Comparison of ENCODE assay signal across 8 cellular contexts in genomic region chr11:123132034-123132766, GRCh38.
DNase-seq lines count a peak whose midpoint lies in the region; ATAC-seq, FAIRE-seq and TF ChIP-seq lines count a peak whose summit lies in the region.
"Not testable (repeated sequence)": the region's sequence is repeated elsewhere in the genome, so short reads cannot be mapped to it uniquely, and the experiment has no call there.

No MANE protein-coding gene starts in this region.

- H3K9me3 ChIP-seq in PC-3 (ENCODE audit: low read length); ascending aorta; endothelial cell of umbilical vein (replicated peaks; ENCODE audit: control insufficient read depth, insufficient read depth, low read length); heart left ventricle; smooth muscle cell (replicated peaks; ENCODE audit: low read depth); aorta (ENCODE audit: control insufficient read depth, low read length): not testable (repeated sequence)

- H3K4me1 ChIP-seq in PC-3 (ENCODE audit: insufficient read depth, low read length); endothelial cell of umbilical vein (ENCODE audit: control insufficient read depth, extremely low read depth, insufficient read depth, low read length); heart left ventricle; smooth muscle cell (ENCODE audit: low read depth); aorta (ENCODE audit: control insufficient read depth in 1 of 2, insufficient read depth in 2 of 2, low read length in 2 of 2): not testable (repeated sequence)
- peaks cover 3 to 51% of the 10 kb centered on the region in 2 donors for H3K4me1 ChIP-seq in ascending aorta

- peaks cover 32% of the 10 kb centered on the region for H3K4me1 Mint-ChIP-seq in nephron

- ATAC-seq in PC-3 (peak; percentile 81), heart left ventricle (peak in 3 of 4 donors; percentile 29 to 52 (median 34)), aorta (ENCODE audit: low FRiP score) (peak; percentile 63)

- whole genome bisulfite sequencing in heart left ventricle, 4 donors: 79 to 82% (median 79%) methylated on average over 8 of the region's 8 CpGs
- WGBS in smooth muscle cell (ENCODE audit: low lambda C conversion rate): 73% methylated on average over 8 of the region's 8 CpGs
- 19 to 23% methylated on average over 8 of the region's 8 CpGs for WGBS in aorta, 2 donors

- intact Hi-C loops in PC-3 (cut with micrococcal nuclease); endothelial cell of umbilical vein (cut with micrococcal nuclease); heart left ventricle (cut with DNase I); aorta (cut with DNase I): not testable (repeated sequence)
- intact Hi-C loops in ascending aorta (cut with DNase I): loop anchor here (10.0 kb wide), 1 partner anchor 937 kb away; no protein-coding TSS in a partner anchor

- dilution Hi-C loops in endothelial cell of umbilical vein (cut with MboI; ENCODE audit: extremely low pct_ligation_motif_present, low sequenced_read_pairs): not testable (repeated sequence)

- not testable (repeated sequence) for H3K36me3 Mint-ChIP-seq in nephron (ENCODE audit: low read depth)

- peak; percentile 92 for FAIRE-seq in endothelial cell of umbilical vein (lab: Jason Lieb, UNC)

- not testable (repeated sequence) for H3K4me3 Mint-ChIP-seq in nephron

- BruUV-seq in PC-3 (replicated peaks; lab: Mats Ljungman, UMichigan); endothelial cell of umbilical vein (replicated peaks; lab: Mats Ljungman, UMichigan): not testable (repeated sequence)

- TF ChIP-seq CTCF in PC-3 (conservative IDR thresholded peaks at IDR 0.05; ENCODE audit: low read depth, low read length); ascending aorta (IDR thresholded peaks at IDR 0.05); endothelial cell of umbilical vein (IDR thresholded peaks at IDR 0.05; ENCODE audit: extremely low read depth in 1 of 2, insufficient read depth in 1 of 2, low read depth in 1 of 2, low read length in 2 of 2); heart left ventricle (IDR thresholded peaks at IDR 0.05); nephron (IDR thresholded peaks at IDR 0.05; ENCODE audit: unreplicated experiment in 3 of 3); smooth muscle cell (IDR thresholded peaks at IDR 0.05; ENCODE audit: borderline replicate concordance, insufficient read depth, poor library complexity, severe bottlenecking): not testable (repeated sequence)

- peak overlapping the region in 2 of 3 experiments; percentile 37 to 51 for H3K27ac Mint-ChIP-seq in nephron

- H3K9me1 ChIP-seq in endothelial cell of umbilical vein (replicated peaks; ENCODE audit: control insufficient read depth, extremely low read depth, insufficient read depth, low read length): not testable (repeated sequence)

- H3K9me2 ChIP-seq in PC-3 (replicated peaks; ENCODE audit: low read length): not testable (repeated sequence)

- H3K27me3 ChIP-seq in PC-3 (ENCODE audit: low read length); ascending aorta; endothelial cell of umbilical vein (ENCODE audit: control insufficient read depth in 2 of 2, insufficient read depth in 2 of 2, low read length in 2 of 2); heart left ventricle; smooth muscle cell (ENCODE audit: low read depth); aorta (ENCODE audit: control insufficient read depth in 1 of 2, insufficient read depth in 2 of 2, low read length in 1 of 2): not testable (repeated sequence)

- not testable (repeated sequence) for H3K27ac ChIP-seq in PC-3 (ENCODE audit: low read length); endothelial cell of umbilical vein (ENCODE audit: insufficient read depth, low read depth, low read length)
- H3K27ac ChIP-seq in ascending aorta: peak overlapping the region in 1 of 2 donors; percentile 87
- peak overlapping the region in 2 of 12 donors; percentile 24 to 58 for H3K27ac ChIP-seq in heart left ventricle
- H3K27ac ChIP-seq in smooth muscle cell (ENCODE audit: low read depth): peak overlapping the region; percentile 78
- peak overlapping the region; percentile 59 to 67 for H3K27ac ChIP-seq in aorta (ENCODE audit: low read depth in 1 of 2, low read length in 2 of 2)

- TF ChIP-seq POLR2A in endothelial cell of umbilical vein (IDR thresholded peaks at IDR 0.05; ENCODE audit: low read depth, low read length); heart left ventricle (IDR thresholded peaks at IDR 0.05): not testable (repeated sequence)

- H3K27me3 Mint-ChIP-seq in nephron (ENCODE audit: low read depth): not testable (repeated sequence)

- POLR2A ChIA-PET in PC-3 (lab: Charles Lee; ENCODE audit: unreplicated experiment); endothelial cell of umbilical vein (lab: Charles Lee): not testable (repeated sequence)

- not testable (repeated sequence) for H3K4me3 ChIP-seq in PC-3 (ENCODE audit: low read length); ascending aorta; endothelial cell of umbilical vein (replicated peaks in 1 of 3; ENCODE audit: insufficient read depth in 1 of 3, low read depth in 1 of 3, low read length in 3 of 3); heart left ventricle; smooth muscle cell; aorta (ENCODE audit: low read length in 2 of 2)

- H3K4me2 ChIP-seq in PC-3 (ENCODE audit: low read length); endothelial cell of umbilical vein (ENCODE audit: insufficient read depth, low read length): not testable (repeated sequence)
- H3K4me2 ChIP-seq in smooth muscle cell: peak overlapping the region; percentile 55

- H2AFZ ChIP-seq in PC-3 (ENCODE audit: low read length) (peak overlapping the region; percentile 38; the same call in 1 of the 2 replicates), endothelial cell of umbilical vein (ENCODE audit: low read depth, low read length) (peak overlapping the region; percentile 17)
- H2AFZ ChIP-seq in smooth muscle cell (ENCODE audit: low read depth): not testable (repeated sequence)

- not testable (repeated sequence) for H3K9ac ChIP-seq in PC-3 (ENCODE audit: low read length); endothelial cell of umbilical vein (replicated peaks; ENCODE audit: extremely low read depth, insufficient read depth, low read length); smooth muscle cell (ENCODE audit: low read depth)

- DNase-seq in EL: peak; percentile 48
- peak; percentile 25 for DNase-seq in PC-3
- DNase-seq in ascending aorta (ENCODE audit: low spot score in 2 of 2): peak; percentile 59 to 90
- DNase-seq in endothelial cell of umbilical vein (ENCODE audit: low read depth, low spot score): peak; percentile 59
- DNase-seq in heart left ventricle; smooth muscle cell (lab: John Stamatoyannopoulos, UW; ENCODE audit: unreplicated experiment): not testable (repeated sequence)
- DNase-seq in aorta: peak; percentile 85

- H3K79me2 ChIP-seq in PC-3 (ENCODE audit: low read length); endothelial cell of umbilical vein (ENCODE audit: control insufficient read depth, insufficient read depth, low read length): not testable (repeated sequence)
- peaks cover 55% of the 10 kb centered on the region for H3K79me2 ChIP-seq in smooth muscle cell (ENCODE audit: low read depth)

- H4K20me1 ChIP-seq in PC-3 (ENCODE audit: low read length); endothelial cell of umbilical vein (replicated peaks; ENCODE audit: control insufficient read depth, extremely low read depth, insufficient read depth, low read length); smooth muscle cell (ENCODE audit: low read depth): not testable (repeated sequence)

- H3F3A ChIP-seq in PC-3 (ENCODE audit: low read length, unreplicated experiment): not testable (repeated sequence)
- H3F3A ChIP-seq in smooth muscle cell (ENCODE audit: low read depth): peaks cover 20% of the 10 kb centered on the region

- H3K36me3 ChIP-seq in PC-3 (ENCODE audit: low read depth, low read length); ascending aorta; endothelial cell of umbilical vein (ENCODE audit: control insufficient read depth in 2 of 2, extremely low read depth in 1 of 2, insufficient read depth in 2 of 2, low read length in 2 of 2); heart left ventricle; smooth muscle cell (ENCODE audit: low read depth); aorta (ENCODE audit: control insufficient read depth in 1 of 2, insufficient read depth in 2 of 2, low read length in 1 of 2): not testable (repeated sequence)

- not testable (repeated sequence) for H3K9me3 Mint-ChIP-seq in nephron

- CTCF ChIA-PET in PC-3 (lab: Charles Lee): not testable (repeated sequence)
- CTCF ChIA-PET in endothelial cell of umbilical vein (lab: Charles Lee): interaction anchor here (0.9 to 1.1 kb wide), 2 partner anchors 11 to 86 kb away, joined by 3 read pairs; no protein-coding TSS in a partner anchor

TF ChIP-seq in endothelial cell of umbilical vein, 7 proteins besides CTCF, POLR2A, EP300 and RAD21:
- TF ChIP-seq FOS (IDR thresholded peaks at IDR 0.05; ENCODE audit: borderline replicate concordance, insufficient read depth, low read length) (peak; percentile 77), POLR2AphosphoS5 (IDR thresholded peaks at IDR 0.05; ENCODE audit: insufficient read depth, low read depth, low read length) (peak; percentile 27)
